Comparison of ENCODE assay signal across 28 cellular contexts in the genomic region with DNA sequence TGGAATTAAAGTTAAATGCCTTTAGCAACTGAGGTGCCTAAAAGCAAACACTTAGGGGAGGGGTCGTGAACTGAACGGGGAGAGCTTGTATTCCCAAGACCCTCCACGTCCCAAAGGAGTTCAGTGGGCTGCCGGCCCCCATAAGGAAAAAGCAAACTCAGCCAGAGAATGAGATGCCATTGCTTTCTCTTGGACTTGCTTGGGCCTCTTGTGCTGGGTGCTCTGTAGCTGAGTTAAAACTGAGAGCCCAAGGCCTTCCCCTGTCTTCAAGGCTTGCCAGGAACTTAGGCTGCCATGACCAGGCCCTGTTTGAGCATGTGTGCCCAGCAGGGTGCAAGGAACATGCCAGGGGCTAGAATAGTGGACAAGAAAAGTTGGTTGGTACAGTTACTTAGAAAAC.
DNase-seq lines count a peak whose midpoint lies in the region; FAIRE-seq and TF ChIP-seq lines count a peak whose summit lies in the region.
"Had no signal": no experiment of that assay in that cellular context is flagged by ENCODE, and none has a peak within 500 bp of the region (broad histone marks: within the 10 kb centered on the region; RNA-seq: fewer than 3 reads in every experiment).

No MANE protein-coding gene starts in this region.

- no peak overlapping the region for H3K23ac ChIP-seq in neuronal stem cell (ENCODE audit: low read depth, low read length, poor library complexity)

- H3K4me2 ChIP-seq in neuronal stem cell (ENCODE audit: insufficient read depth, low read length, poor library complexity, severe bottlenecking), result no peak overlapping the region
- H3K4me2 ChIP-seq: A549; BLaER1; BLaER1 treated with 17β-estradiol and CSF1 and Interleukin-3, amounts not matched to agents 10 nM and 100 nM had no signal

- H3K9ac ChIP-seq in neuronal stem cell (ENCODE audit: low read depth, low read length, poor library complexity), result no peak overlapping the region
- H3K9ac ChIP-seq: BLaER1; BLaER1 treated with 17β-estradiol and CSF1 and Interleukin-3, amounts not matched to agents 10 nM and 100 nM had no signal

- H2AFZ ChIP-seq in neuronal stem cell (ENCODE audit: low read length), result no peak overlapping the region

- no peak overlapping the region for H2BK12ac ChIP-seq in neuronal stem cell (ENCODE audit: low read length)

- no peak overlapping the region for H3K27ac ChIP-seq in neuronal stem cell (replicated peaks; ENCODE audit: low read length)
- H3K27ac ChIP-seq: 22Rv1; A549; BLaER1; BLaER1 treated with 17β-estradiol and CSF1 and Interleukin-3, amounts not matched to agents 10 nM and 100 nM; C4-2B had no signal

- no peaks in the 10 kb centered on the region for H3K9me3 ChIP-seq in neuronal stem cell (replicated peaks in 1 of 2; ENCODE audit: control insufficient read depth in 2 of 2, insufficient read depth in 1 of 2, low read depth in 1 of 2, low read length in 2 of 2)
- H3K9me3 ChIP-seq: A549; BE2C; BLaER1; BLaER1 treated with 17β-estradiol and CSF1 and Interleukin-3, amounts not matched to agents 10 nM and 100 nM; Caco-2 had no signal

- no peaks in the 10 kb centered on the region for H3K27me3 ChIP-seq in neuronal stem cell (ENCODE audit: control insufficient read depth in 3 of 3, insufficient read depth in 3 of 3, low read depth in 1 of 3, low read length in 3 of 3)
- H3K27me3 ChIP-seq: BE2C; BLaER1; BLaER1 treated with 17β-estradiol and CSF1 and Interleukin-3, amounts not matched to agents 10 nM and 100 nM had no signal

- H3K4me3 ChIP-seq in neuronal stem cell (ENCODE audit: low read length in 2 of 2), result no peak overlapping the region
- H3K4me3 ChIP-seq: A549; BLaER1; BLaER1 treated with 17β-estradiol and CSF1 and Interleukin-3, amounts not matched to agents 10 nM and 100 nM had no signal

- no peak overlapping the region for H4K8ac ChIP-seq in neuronal stem cell (ENCODE audit: low read depth, low read length)

- DNase-seq in neuronal stem cell (ENCODE audit: low spot score) (no peak), D721Med (ENCODE audit: insufficient read length, low spot score) (no peak)
- DNase-seq: 8988T; ACHN; AML-193; BE2C; C1 segment of cervical spinal cord; Caco-2; Calu3; CD4-positive, alpha-beta memory T cell; CD4-positive, alpha-beta T cell; CD4-positive, CD25-positive, alpha-beta regulatory T cell; CD8-positive, alpha-beta memory T cell; CD8-positive, alpha-beta T cell; COR-L47; DMS 273 treated with DMSO at 0.1 percent for 48 hours; DMS153; DMS53; DMS79; DMS79 treated with DMSO at 0.1 percent for 48 hours; DND-41; EL had no signal

- H2BK120ac ChIP-seq in neuronal stem cell (ENCODE audit: low read depth, low read length), result no peak overlapping the region

- no CpG with 5 or more reads among the region's 4 CpGs for WGBS in neuronal stem cell (ENCODE audit: extremely low coverage in 2 of 2, insufficient read length in 2 of 2, insufficient replicate concordance in 1 of 2), 2 donors

- H3K4ac ChIP-seq in neuronal stem cell (ENCODE audit: low read length), result no peak overlapping the region

- TF ChIP-seq CTCF in D721Med (IDR thresholded peaks at IDR 0.05; ENCODE audit: insufficient read depth, missing control alignments), result no peak

- H3K14ac ChIP-seq in neuronal stem cell (ENCODE audit: low read length), result no peak overlapping the region

- H2BK5ac ChIP-seq in neuronal stem cell (ENCODE audit: low read length), result no peak overlapping the region

- no peaks in the 10 kb centered on the region for H3K79me1 ChIP-seq in neuronal stem cell (ENCODE audit: low read depth, low read length)

- peaks cover 0 to 1% of the 10 kb centered on the region in 2 donors for H3K36me3 ChIP-seq in neuronal stem cell (replicated peaks in 1 of 2; ENCODE audit: control insufficient read depth in 2 of 2, insufficient read depth in 2 of 2, low read length in 2 of 2)
- H3K36me3 ChIP-seq: BE2C; BLaER1; BLaER1 treated with 17β-estradiol and CSF1 and Interleukin-3, amounts not matched to agents 10 nM and 100 nM had no signal

- FAIRE-seq in D721Med (lab: Jason Lieb, UNC), result no peak
- FAIRE-seq: A204.1, A549 had no signal

- peaks cover 0 to 3% of the 10 kb centered on the region in 2 donors for H3K4me1 ChIP-seq in neuronal stem cell (ENCODE audit: control insufficient read depth in 2 of 2, insufficient read depth in 1 of 2, low read depth in 1 of 2, low read length in 2 of 2)
- H3K4me1 ChIP-seq: BE2C; BLaER1; BLaER1 treated with 17β-estradiol and CSF1 and Interleukin-3, amounts not matched to agents 10 nM and 100 nM; Caco-2 had no signal

- H2AK5ac ChIP-seq in neuronal stem cell (ENCODE audit: low read depth, low read length), result peak overlapping the region; percentile 34

- no peak overlapping the region for H4K91ac ChIP-seq in neuronal stem cell (ENCODE audit: low read depth, low read length, poor library complexity)

- H3K18ac ChIP-seq in neuronal stem cell (ENCODE audit: low read length), result no peak overlapping the region

- no peak overlapping the region for H2BK15ac ChIP-seq in neuronal stem cell (ENCODE audit: low read length)
